Comparison of ENCODE assay signal across 11 cellular contexts in the genomic region with DNA sequence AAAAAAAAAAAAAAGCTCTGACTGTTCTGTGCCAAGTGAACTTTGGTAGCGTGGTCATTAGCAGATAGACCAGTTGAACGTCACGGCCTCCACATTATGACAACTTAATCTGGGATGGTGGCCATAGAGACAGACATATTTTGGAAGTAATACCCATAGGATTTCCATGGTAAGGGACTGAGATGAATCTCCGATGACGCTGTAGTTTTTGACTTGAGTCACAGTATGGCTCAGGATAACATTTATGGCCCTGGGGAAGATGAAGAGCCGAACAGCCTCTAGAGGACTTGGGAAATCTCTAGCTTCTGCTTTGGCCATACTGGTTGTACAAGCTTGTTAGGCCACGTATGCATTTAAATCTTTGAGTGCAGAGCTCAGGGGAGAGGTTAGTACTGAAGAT.
"Had no signal": no experiment of that assay in that cellular context is flagged by ENCODE, and none has a peak within 500 bp of the region (broad histone marks: within the 10 kb centered on the region; RNA-seq: fewer than 3 reads in every experiment).

No MANE protein-coding gene starts in this region.

- H3K4me3 ChIP-seq: GM23248, GM23338, HAP-1 had no signal

- H3K4me2 ChIP-seq: GM23338 had no signal

- H3K27ac ChIP-seq: GM23248 had no signal

- DNase-seq: GM23248, GOT3, H7, H9, HCEC 1CT, HFFc6 had no signal

- H3K9me3 ChIP-seq: HAP-1 had no signal

- H3K36me3 ChIP-seq: HAP-1 had no signal

- H3K4me1 ChIP-seq: HAP-1 had no signal

- FAIRE-seq: H1, H54 had no signal

- H3K9ac ChIP-seq: GM23248 had no signal

- H2AFZ ChIP-seq: GM23248, GM23338 had no signal

- ATAC-seq: GM23338, HCT116 had no signal
